Comparison of ENCODE assay signal across 1 cellular context in genomic region chr12:109069307-109070231, GRCh38.
TF ChIP-seq lines count a peak whose summit lies in the region.

No MANE protein-coding gene starts in this region.

TF ChIP-seq in HEK293, 187 proteins besides CTCF, POLR2A, EP300 and RAD21 (continued from another document):
- TF ChIP-seq, protein P1, sequence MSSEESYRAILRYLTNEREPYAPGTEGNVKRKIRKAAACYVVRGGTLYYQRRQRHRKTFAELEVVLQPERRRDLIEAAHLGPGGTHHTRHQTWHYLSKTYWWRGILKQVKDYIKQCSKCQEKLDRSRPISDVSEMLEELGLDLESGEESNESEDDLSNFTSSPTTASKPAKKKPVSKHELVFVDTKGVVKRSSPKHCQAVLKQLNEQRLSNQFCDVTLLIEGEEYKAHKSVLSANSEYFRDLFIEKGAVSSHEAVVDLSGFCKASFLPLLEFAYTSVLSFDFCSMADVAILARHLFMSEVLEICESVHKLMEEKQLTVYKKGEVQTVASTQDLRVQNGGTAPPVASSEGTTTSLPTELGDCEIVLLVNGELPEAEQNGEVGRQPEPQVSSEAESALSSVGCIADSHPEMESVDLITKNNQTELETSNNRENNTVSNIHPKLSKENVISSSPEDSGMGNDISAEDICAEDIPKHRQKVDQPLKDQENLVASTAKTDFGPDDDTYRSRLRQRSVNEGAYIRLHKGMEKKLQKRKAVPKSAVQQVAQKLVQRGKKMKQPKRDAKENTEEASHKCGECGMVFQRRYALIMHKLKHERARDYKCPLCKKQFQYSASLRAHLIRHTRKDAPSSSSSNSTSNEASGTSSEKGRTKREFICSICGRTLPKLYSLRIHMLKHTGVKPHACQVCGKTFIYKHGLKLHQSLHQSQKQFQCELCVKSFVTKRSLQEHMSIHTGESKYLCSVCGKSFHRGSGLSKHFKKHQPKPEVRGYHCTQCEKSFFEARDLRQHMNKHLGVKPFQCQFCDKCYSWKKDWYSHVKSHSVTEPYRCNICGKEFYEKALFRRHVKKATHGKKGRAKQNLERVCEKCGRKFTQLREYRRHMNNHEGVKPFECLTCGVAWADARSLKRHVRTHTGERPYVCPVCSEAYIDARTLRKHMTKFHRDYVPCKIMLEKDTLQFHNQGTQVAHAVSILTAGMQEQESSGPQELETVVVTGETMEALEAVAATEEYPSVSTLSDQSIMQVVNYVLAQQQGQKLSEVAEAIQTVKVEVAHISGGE (tag by site-specific recombination; conservative IDR thresholded peaks at IDR 0.05; ENCODE audit: low read depth): 0 out of 2 replicates have a peak, but pooled peaks have one; percentile 15
- no peak for TF ChIP-seq ZNF830 (tag by site-specific recombination; IDR thresholded peaks at IDR 0.05; ENCODE audit: low read depth)
- TF ChIP-seq, protein P2, sequence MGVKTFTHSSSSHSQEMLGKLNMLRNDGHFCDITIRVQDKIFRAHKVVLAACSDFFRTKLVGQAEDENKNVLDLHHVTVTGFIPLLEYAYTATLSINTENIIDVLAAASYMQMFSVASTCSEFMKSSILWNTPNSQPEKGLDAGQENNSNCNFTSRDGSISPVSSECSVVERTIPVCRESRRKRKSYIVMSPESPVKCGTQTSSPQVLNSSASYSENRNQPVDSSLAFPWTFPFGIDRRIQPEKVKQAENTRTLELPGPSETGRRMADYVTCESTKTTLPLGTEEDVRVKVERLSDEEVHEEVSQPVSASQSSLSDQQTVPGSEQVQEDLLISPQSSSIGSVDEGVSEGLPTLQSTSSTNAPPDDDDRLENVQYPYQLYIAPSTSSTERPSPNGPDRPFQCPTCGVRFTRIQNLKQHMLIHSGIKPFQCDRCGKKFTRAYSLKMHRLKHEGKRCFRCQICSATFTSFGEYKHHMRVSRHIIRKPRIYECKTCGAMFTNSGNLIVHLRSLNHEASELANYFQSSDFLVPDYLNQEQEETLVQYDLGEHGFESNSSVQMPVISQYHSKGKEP (tag by site-specific recombination; IDR thresholded peaks at IDR 0.05): 0 out of 2 replicates have a peak, but pooled peaks have one; percentile 26
- TF ChIP-seq ZNF549 (tag by site-specific recombination; IDR thresholded peaks at IDR 0.05): no peak
- no peak for TF ChIP-seq BCL11A (tag by site-specific recombination; IDR thresholded peaks at IDR 0.05; ENCODE audit: low read depth)
- no peak for TF ChIP-seq BCL6B (tag by site-specific recombination; IDR thresholded peaks at IDR 0.05)
- peak; percentile 60; the same call in 1 of the 2 replicates for TF ChIP-seq SCRT2 (tag by site-specific recombination; IDR thresholded peaks at IDR 0.05)
- peak; percentile 38; the same call in 1 of the 2 replicates for TF ChIP-seq GLIS1 (tag by site-specific recombination; IDR thresholded peaks at IDR 0.05)
- TF ChIP-seq ZNF423 (tag by site-specific recombination; IDR thresholded peaks at IDR 0.05): peak; percentile 93
- no peak for TF ChIP-seq SCRT1 (tag by site-specific recombination; IDR thresholded peaks at IDR 0.05; ENCODE audit: borderline replicate concordance)
- no peak for TF ChIP-seq ZNF544 (tag by site-specific recombination; IDR thresholded peaks at IDR 0.05)
- TF ChIP-seq, protein P3, sequence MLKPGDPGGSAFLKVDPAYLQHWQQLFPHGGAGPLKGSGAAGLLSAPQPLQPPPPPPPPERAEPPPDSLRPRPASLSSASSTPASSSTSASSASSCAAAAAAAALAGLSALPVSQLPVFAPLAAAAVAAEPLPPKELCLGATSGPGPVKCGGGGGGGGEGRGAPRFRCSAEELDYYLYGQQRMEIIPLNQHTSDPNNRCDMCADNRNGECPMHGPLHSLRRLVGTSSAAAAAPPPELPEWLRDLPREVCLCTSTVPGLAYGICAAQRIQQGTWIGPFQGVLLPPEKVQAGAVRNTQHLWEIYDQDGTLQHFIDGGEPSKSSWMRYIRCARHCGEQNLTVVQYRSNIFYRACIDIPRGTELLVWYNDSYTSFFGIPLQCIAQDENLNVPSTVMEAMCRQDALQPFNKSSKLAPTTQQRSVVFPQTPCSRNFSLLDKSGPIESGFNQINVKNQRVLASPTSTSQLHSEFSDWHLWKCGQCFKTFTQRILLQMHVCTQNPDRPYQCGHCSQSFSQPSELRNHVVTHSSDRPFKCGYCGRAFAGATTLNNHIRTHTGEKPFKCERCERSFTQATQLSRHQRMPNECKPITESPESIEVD (tag by site-specific recombination; IDR thresholded peaks at IDR 0.05): peak; percentile 36; the same call in 1 of the 2 replicates
- TF ChIP-seq, protein P4, sequence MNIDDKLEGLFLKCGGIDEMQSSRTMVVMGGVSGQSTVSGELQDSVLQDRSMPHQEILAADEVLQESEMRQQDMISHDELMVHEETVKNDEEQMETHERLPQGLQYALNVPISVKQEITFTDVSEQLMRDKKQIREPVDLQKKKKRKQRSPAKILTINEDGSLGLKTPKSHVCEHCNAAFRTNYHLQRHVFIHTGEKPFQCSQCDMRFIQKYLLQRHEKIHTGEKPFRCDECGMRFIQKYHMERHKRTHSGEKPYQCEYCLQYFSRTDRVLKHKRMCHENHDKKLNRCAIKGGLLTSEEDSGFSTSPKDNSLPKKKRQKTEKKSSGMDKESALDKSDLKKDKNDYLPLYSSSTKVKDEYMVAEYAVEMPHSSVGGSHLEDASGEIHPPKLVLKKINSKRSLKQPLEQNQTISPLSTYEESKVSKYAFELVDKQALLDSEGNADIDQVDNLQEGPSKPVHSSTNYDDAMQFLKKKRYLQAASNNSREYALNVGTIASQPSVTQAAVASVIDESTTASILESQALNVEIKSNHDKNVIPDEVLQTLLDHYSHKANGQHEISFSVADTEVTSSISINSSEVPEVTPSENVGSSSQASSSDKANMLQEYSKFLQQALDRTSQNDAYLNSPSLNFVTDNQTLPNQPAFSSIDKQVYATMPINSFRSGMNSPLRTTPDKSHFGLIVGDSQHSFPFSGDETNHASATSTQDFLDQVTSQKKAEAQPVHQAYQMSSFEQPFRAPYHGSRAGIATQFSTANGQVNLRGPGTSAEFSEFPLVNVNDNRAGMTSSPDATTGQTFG (tag by site-specific recombination; IDR thresholded peaks at IDR 0.05; ENCODE audit: borderline replicate concordance): no peak
- TF ChIP-seq ZNF248 (tag by site-specific recombination; IDR thresholded peaks at IDR 0.05): no peak
